ENCODE assay signal across 13 cellular contexts in the genomic region with DNA sequence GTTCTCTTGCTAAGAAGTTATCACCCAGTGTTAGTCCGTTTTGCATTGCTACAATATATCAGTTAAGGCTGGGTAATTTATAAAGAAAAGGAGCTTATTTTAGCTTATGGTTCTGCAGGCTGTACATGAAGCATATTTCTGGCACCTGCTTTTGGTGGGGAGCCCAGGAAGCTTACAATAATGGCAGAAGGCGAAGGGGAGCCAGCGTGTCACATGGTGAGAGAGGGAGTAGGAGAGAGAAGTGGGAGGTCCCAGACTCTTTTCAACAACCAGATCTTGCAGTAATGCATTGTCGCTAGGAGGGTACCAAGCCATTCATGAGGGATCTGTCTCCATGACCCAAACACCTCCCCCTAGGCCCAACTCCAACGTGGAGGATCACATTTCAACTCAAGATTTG.
DNase-seq lines count a peak whose midpoint lies in the region; TF ChIP-seq lines count a peak whose summit lies in the region.
"Had no signal": no experiment of that assay in that cellular context is flagged by ENCODE, and none has a peak within 500 bp of the region (broad histone marks: within the 10 kb centered on the region; RNA-seq: fewer than 3 reads in every experiment).

No MANE protein-coding gene starts in this region.

- no peak overlapping the region for H3K27ac Mint-ChIP-seq in nephron progenitor cell
- H3K27ac Mint-ChIP-seq: CD14-positive monocyte; CD8-positive, alpha-beta memory T cell; H9 had no signal

- no peak for TF ChIP-seq CTCF in nephron progenitor cell (IDR thresholded peaks at IDR 0.05)

- H3K4me3 Mint-ChIP-seq in nephron progenitor cell: no peak overlapping the region
- H3K4me3 Mint-ChIP-seq: CD14-positive monocyte; CD8-positive, alpha-beta memory T cell; H9 had no signal

- peaks cover 4% of the 10 kb centered on the region for H3K27me3 Mint-ChIP-seq in nephron progenitor cell (ENCODE audit: low read depth, poor library complexity)
- H3K27me3 Mint-ChIP-seq: CD8-positive, alpha-beta memory T cell had no signal

- DNase-seq in MG63 (peak; percentile 23), NCI-H446 treated with DMSO at 0.1 percent for 48 hours (lab: John Stamatoyannopoulos, UW) (peak; percentile 6), middle frontal gyrus (ENCODE audit: extremely low spot score, low spot score) (peak; percentile 27), posterior cingulate gyrus (peak in 6 of 10 donors; percentile 17 to 82 (median 34)), nephron progenitor cell (no peak)
- no peak for DNase-seq in activated T-cell treated with anti-CD3 and anti-CD28 coated beads, Interleukin-2, amount 50 U/mL, for 48 hours
- DNase-seq in effector CD8-positive, alpha-beta T cell (lab: John Stamatoyannopoulos, UW): no peak
- DNase-seq: CD8-positive, alpha-beta memory T cell; GF-D8; GM23248; H9 had no signal

- no peaks in the 10 kb centered on the region for H3K9me3 ChIP-seq in MG63
- H3K9me3 ChIP-seq: A549 had no signal

- intact Hi-C loops in posterior cingulate gyrus (cut with DNase I): no loop called here

- no peaks in the 10 kb centered on the region for H3K9me3 Mint-ChIP-seq in nephron progenitor cell
- H3K9me3 Mint-ChIP-seq: H9 had no signal

- H3K36me3 Mint-ChIP-seq in nephron progenitor cell (ENCODE audit: low read depth): no peaks in the 10 kb centered on the region
- H3K36me3 Mint-ChIP-seq: CD14-positive monocyte; CD8-positive, alpha-beta memory T cell had no signal

- H3K27me3 ChIP-seq in MG63: no peaks in the 10 kb centered on the region

- no peak overlapping the region for H3K4me3 ChIP-seq in MG63
- H3K4me3 ChIP-seq: A549, GM23248 had no signal

- H3K4me1 Mint-ChIP-seq in nephron progenitor cell: peaks cover 35% of the 10 kb centered on the region
- H3K4me1 Mint-ChIP-seq: CD14-positive monocyte; CD8-positive, alpha-beta memory T cell had no signal

- no peaks in the 10 kb centered on the region for H3K36me3 ChIP-seq in MG63

Comparison
In these comparisons a context has a peak if more than half of its experiments do, and no peak if none do; other contexts are left out.
1. DNase-seq: peak in MG63 (single experiment), NCI-H446 treated with DMSO at 0.1 percent for 48 hours (single experiment), middle frontal gyrus (single experiment) and posterior cingulate gyrus (6 of 10); none in nephron progenitor cell (single experiment), activated T-cell treated with anti-CD3 and anti-CD28 coated beads, Interleukin-2, amount 50 U/mL, for 48 hours (0 of 2) and effector CD8-positive, alpha-beta T cell (single experiment).